ENCODE assay signal across 8 cellular contexts in genomic region chr1:186374313-186375151, GRCh38. TPM values are rescaled to one million over a fixed set of nuclear protein-coding genes. Genes with fewer than 3 reads are reported as not detected.
DNase-seq lines count a peak whose midpoint lies in the region; ATAC-seq and TF ChIP-seq lines count a peak whose summit lies in the region.

No MANE protein-coding gene starts in this region.

- H3K9me3 Mint-ChIP-seq in T-helper 2 cell treated with Interferon-gamma antibody and Interleukin-4, amounts not matched to agents 5 μg/mL and 100 μg/mL, for 36 hours = no peaks in the 10 kb centered on the region
- no peaks in the 10 kb centered on the region for H3K9me3 Mint-ChIP-seq in stimulated activated naive CD8-positive, alpha-beta T cell treated with anti-CD3 and anti-CD28 coated beads, Interleukin-15, Interleukin-2, amounts not matched to agents 100 ng/mL and 50 ng/mL, for 24 hours

- no peaks in the 10 kb centered on the region for H3K9me3 ChIP-seq in HEK293 (ENCODE audit: control insufficient read depth, insufficient read depth, low read depth, low read length)
- no peaks in the 10 kb centered on the region for H3K9me3 ChIP-seq in lung (ENCODE audit: control insufficient read depth in 2 of 2, insufficient read depth in 1 of 2, low read length in 1 of 2)

- no peaks in the 10 kb centered on the region for H3K27me3 Mint-ChIP-seq in T-helper 2 cell treated with Interferon-gamma antibody and Interleukin-4, amounts not matched to agents 5 μg/mL and 100 μg/mL, for 36 hours (ENCODE audit: low read depth)
- no peaks in the 10 kb centered on the region for H3K27me3 Mint-ChIP-seq in stimulated activated naive CD8-positive, alpha-beta T cell treated with anti-CD3 and anti-CD28 coated beads, Interleukin-15, Interleukin-2, amounts not matched to agents 100 ng/mL and 50 ng/mL, for 24 hours

- peak; percentile 9 for DNase-seq in activated gamma-delta T cell treated with Interleukin-2 at 50 U/mL for 16 hours
- no peak for DNase-seq in activated gamma-delta T cell (lab: John Stamatoyannopoulos, UW)
- peak; percentile 55 for DNase-seq in M059J (ENCODE audit: low read depth)
- peak; percentile 21 for DNase-seq in T-helper 2 cell treated with Interferon-gamma antibody and Interleukin-4, amounts not matched to agents 5 μg/mL and 100 μg/mL, for 36 hours (ENCODE audit: low spot score)
- no peak for DNase-seq in coronary artery (ENCODE audit: low spot score)
- peak; percentile 45 for DNase-seq in lung (ENCODE audit: low spot score)

- CTCF ChIA-PET in HEK293 (lab: Yijun Ruan, JAX) = interaction anchor here (0.6 to 1.6 kb wide), 26 partner anchors 8 to 1108 kb away, joined by 3 to 13 read pairs (median 4); partner anchors contain the start of gene PTGS2

- H3K4me3 ChIP-seq in HEK293 (ENCODE audit: low read depth, low read length) = peak overlapping the region; percentile 95
- peak overlapping the region; percentile 89 for H3K4me3 ChIP-seq in coronary artery
- H3K4me3 ChIP-seq in lung = peak overlapping the region; percentile 76

- H3K27ac Mint-ChIP-seq in T-helper 2 cell treated with Interferon-gamma antibody and Interleukin-4, amounts not matched to agents 5 μg/mL and 100 μg/mL, for 36 hours = peak overlapping the region; percentile 93
- H3K27ac Mint-ChIP-seq in stimulated activated naive CD8-positive, alpha-beta T cell treated with anti-CD3 and anti-CD28 coated beads, Interleukin-15, Interleukin-2, amounts not matched to agents 100 ng/mL and 50 ng/mL, for 24 hours = peak overlapping the region; percentile 98

- H3K4me3 Mint-ChIP-seq in T-helper 2 cell treated with Interferon-gamma antibody and Interleukin-4, amounts not matched to agents 5 μg/mL and 100 μg/mL, for 36 hours = peak overlapping the region; percentile 100
- peak overlapping the region; percentile 99 for H3K4me3 Mint-ChIP-seq in stimulated activated naive CD8-positive, alpha-beta T cell treated with anti-CD3 and anti-CD28 coated beads, Interleukin-15, Interleukin-2, amounts not matched to agents 100 ng/mL and 50 ng/mL, for 24 hours

- no peaks in the 10 kb centered on the region for H3K27me3 ChIP-seq in lung (ENCODE audit: control insufficient read depth, insufficient read depth)

- peaks cover 23% of the 10 kb centered on the region for H3K4me1 Mint-ChIP-seq in T-helper 2 cell treated with Interferon-gamma antibody and Interleukin-4, amounts not matched to agents 5 μg/mL and 100 μg/mL, for 36 hours (ENCODE audit: low read depth)
- peaks cover 45% of the 10 kb centered on the region for H3K4me1 Mint-ChIP-seq in stimulated activated naive CD8-positive, alpha-beta T cell treated with anti-CD3 and anti-CD28 coated beads, Interleukin-15, Interleukin-2, amounts not matched to agents 100 ng/mL and 50 ng/mL, for 24 hours (ENCODE audit: low read depth)

- TF ChIP-seq CTCF in HEK293 (tag by site-specific recombination; IDR thresholded peaks at IDR 0.05) (no peak), coronary artery (IDR thresholded peaks at IDR 0.05) (no peak), lung (IDR thresholded peaks at IDR 0.05; ENCODE audit: control extremely low read depth, extremely low read depth) (no peak)

- WGBS in lung, 2 donors = 0% methylated on average over 33 to 37 of the region's 37 CpGs

- no peak for ATAC-seq in lung (ENCODE audit: insufficient read depth, low FRiP score)

- POLR2A ChIA-PET in HEK293 (lab: Yijun Ruan, JAX) = interaction anchor here (0.6 to 1.3 kb wide), 15 partner anchors 8 to 612 kb away, joined by 3 to 11 read pairs (median 4); partner anchors contain the start of gene PTGS2

- H3K4me1 ChIP-seq in HEK293 (ENCODE audit: control insufficient read depth, insufficient read depth, low read length) (peaks cover 4% of the 10 kb centered on the region; the same call in 1 of the 2 replicates), lung (ENCODE audit: control insufficient read depth in 2 of 2, insufficient read depth in 2 of 2, low read length in 2 of 2) (peaks cover 0 to 4% of the 10 kb centered on the region in 2 donors)

- H3K27ac ChIP-seq in HEK293 (ENCODE audit: extremely low read depth, low read depth, low read length) (peak overlapping the region; percentile 90), coronary artery (peak overlapping the region; percentile 91 to 93), lung (ENCODE audit: low read depth in 1 of 2, low read length in 1 of 2) (peak overlapping the region; percentile 87 to 97)

- peaks cover 42% of the 10 kb centered on the region for H3K36me3 Mint-ChIP-seq in T-helper 2 cell treated with Interferon-gamma antibody and Interleukin-4, amounts not matched to agents 5 μg/mL and 100 μg/mL, for 36 hours (ENCODE audit: low read depth)
- H3K36me3 Mint-ChIP-seq in stimulated activated naive CD8-positive, alpha-beta T cell treated with anti-CD3 and anti-CD28 coated beads, Interleukin-15, Interleukin-2, amounts not matched to agents 100 ng/mL and 50 ng/mL, for 24 hours (ENCODE audit: low read depth) = peaks cover 38% of the 10 kb centered on the region

- peaks cover 30 to 40% of the 10 kb centered on the region in 2 experiments for H3K36me3 ChIP-seq in HEK293 (ENCODE audit: control insufficient read depth in 2 of 2, insufficient read depth in 1 of 2, low read length in 2 of 2)
- peaks cover 0 to 3% of the 10 kb centered on the region in 2 donors for H3K36me3 ChIP-seq in lung (ENCODE audit: control insufficient read depth in 2 of 2, insufficient read depth in 2 of 2, low read length in 2 of 2)

TF ChIP-seq in HEK293, 187 proteins besides CTCF, POLR2A, EP300 and RAD21:
- TF ChIP-seq YY2 (tag by site-specific recombination; IDR thresholded peaks at IDR 0.05) = peak; percentile 24; the same call in 1 of the 2 replicates
- peak; percentile 92 for TF ChIP-seq ZNF335 (tag by site-specific recombination; conservative IDR thresholded peaks at IDR 0.05)
- TF ChIP-seq ZNF16 (tag by site-specific recombination; IDR thresholded peaks at IDR 0.05; ENCODE audit: low read depth) = no peak
- TF ChIP-seq YY1 (tag by site-specific recombination; IDR thresholded peaks at IDR 0.05) = peak; percentile 16; the same call in 1 of the 2 replicates
- TF ChIP-seq ZNF10 (tag by site-specific recombination; IDR thresholded peaks at IDR 0.05) = peak; percentile 86
- no peak for TF ChIP-seq ZNF302 (tag by site-specific recombination; IDR thresholded peaks at IDR 0.05; ENCODE audit: low read depth)
- TF ChIP-seq ZNF692 (tag by site-specific recombination; IDR thresholded peaks at IDR 0.05) = peak; percentile 72
- peak; percentile 85 for TF ChIP-seq ZBTB6 (tag by site-specific recombination; IDR thresholded peaks at IDR 0.05)
- no peak for TF ChIP-seq ZNF639 (tag by site-specific recombination; IDR thresholded peaks at IDR 0.05)
- no peak for TF ChIP-seq RBAK (tag by site-specific recombination; IDR thresholded peaks at IDR 0.05)
- TF ChIP-seq ZNF146 (tag by site-specific recombination; IDR thresholded peaks at IDR 0.05) = no peak
- TF ChIP-seq ZNF311 (tag by site-specific recombination; IDR thresholded peaks at IDR 0.05; ENCODE audit: borderline replicate concordance) = no peak
- no peak for TF ChIP-seq ZNF785 (tag by site-specific recombination; IDR thresholded peaks at IDR 0.05)
- no peak for TF ChIP-seq ZNF560 (tag by site-specific recombination; IDR thresholded peaks at IDR 0.05; ENCODE audit: borderline replicate concordance)
- peak; percentile 46 for TF ChIP-seq ZFP69B (tag by site-specific recombination; IDR thresholded peaks at IDR 0.05)
- no peak for TF ChIP-seq ZFHX2 (tag by site-specific recombination; conservative IDR thresholded peaks at IDR 0.05)

RNA-seq across cellular contexts. Expression of gene TPR, which starts 0.5 kb away (rescaled TPM):
- total RNA-seq in M059J (2014; rRNA removed; shearing (Covaris generic)) = 44.2 and 82.4 TPM in 2 replicates
- total RNA-seq in lung = 100 to 1,000 TPM in 1 of 2 donors, 10 to 100 TPM in 1; 89.6 to 128 TPM
- 10 to 100 TPM; 19.3 to 27.7 TPM for polyA plus RNA-seq in lung

RNA-seq across cellular contexts. Expression of gene ODR4, which starts 1.1 kb away (rescaled TPM):
- 18.6 and 21.2 TPM in 2 replicates for total RNA-seq in M059J (2014; rRNA removed; shearing (Covaris generic))
- 10 to 100 TPM; 16.3 to 29.3 TPM for total RNA-seq in lung
- 10 to 100 TPM; 10.3 to 17.1 TPM for polyA plus RNA-seq in lung

Comparison
In these comparisons a context has a peak if more than half of its experiments do, and no peak if none do; other contexts are left out.
1. DNase-seq: peak in activated gamma-delta T cell treated with Interleukin-2 at 50 U/mL for 16 hours (single experiment), M059J (single experiment), T-helper 2 cell treated with Interferon-gamma antibody and Interleukin-4, amounts not matched to agents 5 μg/mL and 100 μg/mL, for 36 hours (single experiment) and lung (single experiment); none in activated gamma-delta T cell (single experiment) and coronary artery (single experiment).
2. Peak in every context shown above with its lines, with median percentiles within 50 percentile points of each other: H3K27ac ChIP-seq and H3K4me3 ChIP-seq.